21 cellular contexts compared by ENCODE assay signal in the genomic region with DNA sequence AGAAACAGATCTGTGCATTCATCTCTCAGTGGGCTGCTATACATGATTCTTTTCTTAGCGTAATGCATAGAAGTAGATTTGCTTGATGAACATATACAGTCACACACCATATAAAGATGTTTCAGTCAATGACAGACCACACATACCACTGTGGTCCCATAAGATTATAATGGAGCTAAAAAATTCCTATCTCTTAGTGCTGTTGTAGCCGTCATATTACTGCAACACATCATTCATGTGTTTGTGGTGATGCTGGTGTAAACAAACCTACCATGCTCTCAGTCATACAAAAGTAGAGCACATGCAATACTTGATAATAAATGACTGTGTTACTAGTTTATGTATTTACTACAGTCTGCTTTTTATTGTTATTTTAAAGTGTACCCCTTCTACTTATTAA.
"Had no signal": no experiment of that assay in that cellular context is flagged by ENCODE, and none has a peak within 500 bp of the region (broad histone marks: within the 10 kb centered on the region; RNA-seq: fewer than 3 reads in every experiment).

No MANE protein-coding gene starts in this region.

- H3K27me3 Mint-ChIP-seq: activated naive CD4-positive, alpha-beta T cell treated with anti-CD3 and anti-CD28 coated beads, Interleukin-2, amount 10 ng/mL, durations not matched to agents 7 days and 5 days; stimulated activated naive CD8-positive, alpha-beta T cell treated with anti-CD3 and anti-CD28 coated beads, Interleukin-15, amount 100 ng/mL, for 72 hours; T-helper 17 cell had no signal

- H3K4me1 ChIP-seq: parathyroid adenoma had no signal

- H3K27ac ChIP-seq: body of pancreas, esophagus squamous epithelium, gastrocnemius medialis, parathyroid adenoma, suprapubic skin had no signal

- H3K9me3 ChIP-seq: body of pancreas, esophagus squamous epithelium, gastrocnemius medialis, suprapubic skin had no signal

- H3K36me3 ChIP-seq: cardiac muscle cell, esophagus squamous epithelium, gastrocnemius medialis, suprapubic skin, tibial nerve had no signal

- ATAC-seq: body of pancreas; gastrocnemius medialis; left ventricle myocardium superior; stimulated activated naive CD8-positive, alpha-beta T cell treated with anti-CD3 and anti-CD28 coated beads, Interleukin-15, amount 100 ng/mL, for 72 hours; T-helper 17 cell had no signal

- DNase-seq: activated CD4-positive, alpha-beta T cell treated with anti-CD3 and anti-CD28 coated beads for 4 hours; activated CD4-positive, alpha-beta T cell treated with anti-CD3 and anti-CD28 coated beads, Interleukin-2, amount 50 U/mL, for 48 hours; activated CD4-positive, CD25-positive, alpha-beta regulatory T cell; activated effector memory CD4-positive, alpha-beta T cell treated with anti-CD3 and anti-CD28 coated beads, Interleukin-2, amount 50 U/mL, for 16 hours; activated naive CD4-positive, alpha-beta T cell treated with anti-CD3 and anti-CD28 coated beads, Interleukin-2, amount 10 ng/mL, durations not matched to agents 7 days and 5 days; body of pancreas; effector memory CD4-positive, alpha-beta T cell; esophagus squamous epithelium; gastrocnemius medialis; hippocampal formation; left ventricle myocardium superior; midbrain; right cardiac atrium; stimulated activated CD4-positive, alpha-beta T cell treated with anti-CD3 and anti-CD28 coated beads, Interleukin-12 subunit alpha, Interleukin-12 subunit beta, amount 100 ng/mL, for 4 hours; stimulated activated naive CD8-positive, alpha-beta T cell treated with anti-CD3 and anti-CD28 coated beads, Interleukin-15, amount 100 ng/mL, for 72 hours; T-helper 17 cell had no signal

- H3K4me3 ChIP-seq: body of pancreas, cardiac muscle cell, esophagus squamous epithelium, gastrocnemius medialis, suprapubic skin, tibial nerve had no signal

- H3K4me3 Mint-ChIP-seq: activated naive CD4-positive, alpha-beta T cell treated with anti-CD3 and anti-CD28 coated beads, Interleukin-2, amount 10 ng/mL, durations not matched to agents 7 days and 5 days; nephron; stimulated activated naive CD8-positive, alpha-beta T cell treated with anti-CD3 and anti-CD28 coated beads, Interleukin-15, amount 100 ng/mL, for 72 hours; T-helper 17 cell had no signal

- H3K27ac Mint-ChIP-seq: activated naive CD4-positive, alpha-beta T cell treated with anti-CD3 and anti-CD28 coated beads, Interleukin-2, amount 10 ng/mL, durations not matched to agents 7 days and 5 days; T-helper 17 cell had no signal

- H3K27me3 ChIP-seq: body of pancreas, cardiac muscle cell, esophagus squamous epithelium, gastrocnemius medialis, suprapubic skin, tibial nerve had no signal
